ENCODE assay signal across 12 cellular contexts in genomic region chr13:89514534-89515312, GRCh38.
DNase-seq lines count a peak whose midpoint lies in the region; ATAC-seq, FAIRE-seq and TF ChIP-seq lines count a peak whose summit lies in the region.
"Had no signal": no experiment of that assay in that cellular context is flagged by ENCODE, and none has a peak within 500 bp of the region (broad histone marks: within the 10 kb centered on the region; RNA-seq: fewer than 3 reads in every experiment).

No MANE protein-coding gene starts in this region.

- no peak overlapping the region for H3K4me3 Mint-ChIP-seq in astrocyte (ENCODE audit: unreplicated experiment)
- H3K4me3 Mint-ChIP-seq: CD4-positive, alpha-beta memory T cell; stimulated activated naive CD8-positive, alpha-beta T cell treated with anti-CD3 and anti-CD28 coated beads, Interleukin-15, Interleukin-2, amounts not matched to agents 100 ng/mL and 50 ng/mL, for 24 hours had no signal

- H3K79me2 ChIP-seq in astrocyte (ENCODE audit: insufficient read depth, low read length), result no peaks in the 10 kb centered on the region

- H3K36me3 ChIP-seq in MG63 (no peaks in the 10 kb centered on the region), astrocyte (ENCODE audit: insufficient read depth, low read length) (no peaks in the 10 kb centered on the region), kidney epithelial cell (ENCODE audit: control insufficient read depth, insufficient read depth, low read length) (no peaks in the 10 kb centered on the region)

- H3K9me3 ChIP-seq in AG04450 (ENCODE audit: control insufficient read depth, insufficient read depth, low read length) (no peaks in the 10 kb centered on the region), MG63 (peaks cover 2% of the 10 kb centered on the region), astrocyte (ENCODE audit: insufficient read depth, low read depth, low read length) (no peaks in the 10 kb centered on the region)

- no peaks in the 10 kb centered on the region for H3K36me3 Mint-ChIP-seq in astrocyte (ENCODE audit: low read depth, unreplicated experiment)
- H3K36me3 Mint-ChIP-seq: CD4-positive, alpha-beta memory T cell had no signal

- H3K9me3 Mint-ChIP-seq in astrocyte (ENCODE audit: unreplicated experiment), result peaks cover 4% of the 10 kb centered on the region

- peak overlapping the region; percentile 16 for H3K9ac ChIP-seq in astrocyte (ENCODE audit: low read length)

- POLR2A ChIA-PET in AG04450 (lab: Yijun Ruan, JAX), result interaction anchor here (0.7 kb wide), 1 partner anchor 232 kb away, joined by 5 read pairs; no protein-coding TSS in a partner anchor

- no peaks in the 10 kb centered on the region for H3K4me1 ChIP-seq in astrocyte (ENCODE audit: insufficient read depth, low read length)

- ATAC-seq in GM19023 (IDR thresholded peaks at IDR 0.05; ENCODE audit: unreplicated experiment), result no peak
- ATAC-seq in HG03469 (IDR thresholded peaks at IDR 0.05; ENCODE audit: unreplicated experiment), result no peak

- no peaks in the 10 kb centered on the region for H3K27me3 ChIP-seq in AG04450 (ENCODE audit: control insufficient read depth, insufficient read depth, low read length)
- H3K27me3 ChIP-seq in MG63, result no peaks in the 10 kb centered on the region
- no peaks in the 10 kb centered on the region for H3K27me3 ChIP-seq in astrocyte (ENCODE audit: insufficient read depth, low read length)
- H3K27me3 ChIP-seq in kidney epithelial cell (ENCODE audit: control insufficient read depth, insufficient read depth, low read length), result no peaks in the 10 kb centered on the region
- H3K27me3 ChIP-seq in dorsolateral prefrontal cortex, result no peaks in the 10 kb centered on the region

- H3K4me2 ChIP-seq in astrocyte (ENCODE audit: low read length), result peak overlapping the region; percentile 33

- intact Hi-C loops in dorsolateral prefrontal cortex (cut with DNase I), result no loop called here

- DNase-seq in AG04450 (ENCODE audit: low read depth, low spot score), result peak; percentile 11
- peak; percentile 91 for DNase-seq in MG63
- peak; percentile 69 for DNase-seq in astrocyte (ENCODE audit: low read depth)
- DNase-seq in kidney epithelial cell (ENCODE audit: low read depth), result peak; percentile 39
- no peak for DNase-seq in activated effector memory CD4-positive, alpha-beta T cell treated with anti-CD3 and anti-CD28 coated beads, Interleukin-2, amount 50 U/mL, for 16 hours
- no peak for DNase-seq in dorsolateral prefrontal cortex
- DNase-seq: activated CD4-positive, CD25-positive, alpha-beta regulatory T cell; CD4-positive, alpha-beta memory T cell; posterior cingulate gyrus had no signal

- peaks cover 10% of the 10 kb centered on the region for H3K4me1 Mint-ChIP-seq in astrocyte (ENCODE audit: low read depth, unreplicated experiment)
- H3K4me1 Mint-ChIP-seq: CD4-positive, alpha-beta memory T cell had no signal

- no peaks in the 10 kb centered on the region for H3K27me3 Mint-ChIP-seq in astrocyte (ENCODE audit: low read depth, unreplicated experiment)
- H3K27me3 Mint-ChIP-seq: CD4-positive, alpha-beta memory T cell; stimulated activated naive CD8-positive, alpha-beta T cell treated with anti-CD3 and anti-CD28 coated beads, Interleukin-15, Interleukin-2, amounts not matched to agents 100 ng/mL and 50 ng/mL, for 24 hours had no signal

- peak overlapping the region; percentile 66 for H3K27ac Mint-ChIP-seq in astrocyte (ENCODE audit: unreplicated experiment)
- H3K27ac Mint-ChIP-seq: CD4-positive, alpha-beta memory T cell; stimulated activated naive CD8-positive, alpha-beta T cell treated with anti-CD3 and anti-CD28 coated beads, Interleukin-15, Interleukin-2, amounts not matched to agents 100 ng/mL and 50 ng/mL, for 24 hours had no signal

- FAIRE-seq in astrocyte (lab: Jason Lieb, UNC), result no peak

- CTCF ChIA-PET in AG04450 (lab: Charles Lee), result no interaction called here

- H3K27ac ChIP-seq in AG04450 (ENCODE audit: low read depth, low read length) (peak overlapping the region; percentile 31), astrocyte (ENCODE audit: low read depth, low read length) (peak overlapping the region; percentile 60), dorsolateral prefrontal cortex (no peak overlapping the region)

- H4K20me1 ChIP-seq in astrocyte (ENCODE audit: insufficient read depth, low read length), result no peaks in the 10 kb centered on the region

- H2AFZ ChIP-seq in astrocyte (ENCODE audit: low read depth, low read length), result peak overlapping the region; percentile 61

- TF ChIP-seq CTCF in AG04450 (IDR thresholded peaks at IDR 0.05; ENCODE audit: low read depth, low read length) (no peak), astrocyte (IDR thresholded peaks at IDR 0.05; ENCODE audit: insufficient read depth, low read depth, low read length) (no peak), kidney epithelial cell (IDR thresholded peaks at IDR 0.05; ENCODE audit: insufficient read depth, low read length, poor library complexity, severe bottlenecking) (no peak), dorsolateral prefrontal cortex (IDR thresholded peaks at IDR 0.05 in 54 of 56, conservative IDR thresholded peaks at IDR 0.05 in 2 of 56; ENCODE audit: low read depth in 1 of 56, partially characterized antibody in 56 of 56) (no peak)

- no peak overlapping the region for H3K4me3 ChIP-seq in AG04450 (ENCODE audit: low read depth, low read length)
- no peak overlapping the region for H3K4me3 ChIP-seq in MG63
- no peak overlapping the region for H3K4me3 ChIP-seq in astrocyte (ENCODE audit: insufficient read depth, low read depth, low read length)
- no peak overlapping the region for H3K4me3 ChIP-seq in kidney epithelial cell (ENCODE audit: low read depth, low read length)
- no peak overlapping the region for H3K4me3 ChIP-seq in dorsolateral prefrontal cortex

Comparison
In these comparisons a context has a peak if more than half of its experiments do, and no peak if none do; other contexts are left out.
1. DNase-seq: peak in AG04450 (single experiment), MG63 (single experiment), astrocyte (single experiment) and kidney epithelial cell (single experiment); none in activated effector memory CD4-positive, alpha-beta T cell treated with anti-CD3 and anti-CD28 coated beads, Interleukin-2, amount 50 U/mL, for 16 hours (single experiment) and dorsolateral prefrontal cortex (0 of 10).
2. H3K27ac ChIP-seq: peak in AG04450 (single experiment) and astrocyte (single experiment); none in dorsolateral prefrontal cortex (0 of 59).